In genomic region chr1:33462449-33463164, GRCh38 we compare ENCODE assay signal across 20 cellular contexts.
"Had no signal": no experiment of that assay in that cellular context is flagged by ENCODE, and none has a peak within 500 bp of the region (broad histone marks: within the 10 kb centered on the region; RNA-seq: fewer than 3 reads in every experiment).

No MANE protein-coding gene starts in this region.

- H2AFZ ChIP-seq: neural progenitor cell had no signal

- H3K4me2 ChIP-seq: neural progenitor cell had no signal

- H3K36me3 Mint-ChIP-seq: activated naive CD4-positive, alpha-beta T cell treated with anti-CD3 and anti-CD28 coated beads, Interleukin-2, amount 10 ng/mL, durations not matched to agents 7 days and 5 days; brain; naive thymus-derived CD4-positive, alpha-beta T cell; neural progenitor cell had no signal

- H3K4me3 ChIP-seq: neural progenitor cell, ovary, sigmoid colon, spleen, thyroid gland had no signal

- H3K36me3 ChIP-seq: neural progenitor cell, ovary, sigmoid colon, spleen, thyroid gland had no signal

- H3K4me1 Mint-ChIP-seq: activated CD4-positive, alpha-beta T cell treated with anti-CD3 and anti-CD28 coated beads, Interleukin-2, amount 10 ng/mL, durations not matched to agents 7 days and 5 days; activated naive CD4-positive, alpha-beta T cell treated with anti-CD3 and anti-CD28 coated beads, Interleukin-2, amount 10 ng/mL, durations not matched to agents 7 days and 5 days; neural progenitor cell had no signal

- H3K9ac ChIP-seq: neural progenitor cell had no signal

- H3K9me3 Mint-ChIP-seq: activated CD4-positive, alpha-beta T cell treated with anti-CD3 and anti-CD28 coated beads, Interleukin-2, amount 10 ng/mL, durations not matched to agents 7 days and 5 days; activated naive CD4-positive, alpha-beta T cell treated with anti-CD3 and anti-CD28 coated beads, Interleukin-2, amount 10 ng/mL, durations not matched to agents 7 days and 5 days; activated naive CD8-positive, alpha-beta T cell treated with anti-CD3 and anti-CD28 coated beads, Interleukin-2, amount 50 U/mL, for 24 hours; brain; naive thymus-derived CD4-positive, alpha-beta T cell; neural progenitor cell had no signal

- H3K4me3 Mint-ChIP-seq: activated CD4-positive, alpha-beta T cell treated with anti-CD3 and anti-CD28 coated beads, Interleukin-2, amount 10 ng/mL, durations not matched to agents 7 days and 5 days; activated naive CD4-positive, alpha-beta T cell treated with anti-CD3 and anti-CD28 coated beads, Interleukin-2, amount 10 ng/mL, durations not matched to agents 7 days and 5 days; activated naive CD8-positive, alpha-beta T cell treated with anti-CD3 and anti-CD28 coated beads, Interleukin-2, amount 50 U/mL, for 24 hours; brain; naive thymus-derived CD4-positive, alpha-beta T cell; neural progenitor cell had no signal

- H3K27me3 Mint-ChIP-seq: activated naive CD8-positive, alpha-beta T cell treated with anti-CD3 and anti-CD28 coated beads, Interleukin-2, amount 50 U/mL, for 24 hours had no signal

- H3K27me3 ChIP-seq: neural progenitor cell, ovary, sigmoid colon, spleen, thyroid gland had no signal

- H3K4me1 ChIP-seq: neural progenitor cell had no signal

- H3K27ac Mint-ChIP-seq: activated CD4-positive, alpha-beta T cell treated with anti-CD3 and anti-CD28 coated beads, Interleukin-2, amount 10 ng/mL, durations not matched to agents 7 days and 5 days; activated naive CD4-positive, alpha-beta T cell treated with anti-CD3 and anti-CD28 coated beads, Interleukin-2, amount 10 ng/mL, durations not matched to agents 7 days and 5 days; activated naive CD8-positive, alpha-beta T cell treated with anti-CD3 and anti-CD28 coated beads, Interleukin-2, amount 50 U/mL, for 24 hours; brain; naive thymus-derived CD4-positive, alpha-beta T cell; neural progenitor cell had no signal

- H3K9me3 ChIP-seq: ovary, sigmoid colon, spleen, thyroid gland had no signal

- H3K27ac ChIP-seq: neural progenitor cell, ovary, thyroid gland had no signal

- ATAC-seq: activated naive CD8-positive, alpha-beta T cell treated with anti-CD3 and anti-CD28 coated beads, Interleukin-2, amount 50 U/mL, for 24 hours; naive thymus-derived CD4-positive, alpha-beta T cell had no signal

- DNase-seq: activated CD4-positive, alpha-beta T cell treated with anti-CD3 and anti-CD28 coated beads, Interleukin-2, amount 10 ng/mL, durations not matched to agents 7 days and 5 days; activated CD4-positive, CD25-positive, alpha-beta regulatory T cell; activated CD8-positive, alpha-beta memory T cell treated with anti-CD3 and anti-CD28 coated beads for 24 hours; activated CD8-positive, alpha-beta memory T cell treated with anti-CD3 and anti-CD28 coated beads, Interleukin-2, amount 50 U/mL, for 48 hours; activated effector memory CD4-positive, alpha-beta T cell treated with Interleukin-2 at 50 U/mL for 16 hours; activated naive CD4-positive, alpha-beta T cell treated with anti-CD3 and anti-CD28 coated beads, Interleukin-2, amount 10 ng/mL, durations not matched to agents 7 days and 5 days; activated naive CD8-positive, alpha-beta T cell treated with anti-CD3 and anti-CD28 coated beads, Interleukin-2, amount 50 U/mL, for 24 hours; activated T-cell treated with anti-CD3 and anti-CD28 coated beads, Interleukin-2, amount 50 U/mL, for 48 hours; anterior cingulate cortex; central memory CD4-positive, alpha-beta T cell; naive thymus-derived CD4-positive, alpha-beta T cell; ovary; sigmoid colon; spleen; stimulated activated CD4-positive, alpha-beta T cell treated with anti-CD3 and anti-CD28 coated beads, Interleukin-4, amount 100 ng/mL, for 4 hours; stimulated activated naive CD4-positive, alpha-beta T cell; T-helper 9 cell; thyroid gland had no signal
